ENCODE assay signal across 15 cellular contexts in genomic region chr1:208437416-208437815, GRCh38.
DNase-seq lines count a peak whose midpoint lies in the region; ATAC-seq and TF ChIP-seq lines count a peak whose summit lies in the region.
"Had no signal": no experiment of that assay in that cellular context is flagged by ENCODE, and none has a peak within 500 bp of the region (broad histone marks: within the 10 kb centered on the region; RNA-seq: fewer than 3 reads in every experiment).

No MANE protein-coding gene starts in this region.

- peaks cover 6% of the 10 kb centered on the region for H3K27me3 Mint-ChIP-seq in activated T-helper 17 cell treated with anti-CD3 and anti-CD28 coated beads, Interleukin-2, amount 50 U/mL, for 72 hours
- H3K27me3 Mint-ChIP-seq: activated CD8-positive, alpha-beta memory T cell treated with anti-CD3 and anti-CD28 coated beads, Interleukin-2, amount 10 ng/mL, durations not matched to agents 7 days and 5 days had no signal

- H3K36me3 Mint-ChIP-seq in activated T-helper 17 cell treated with anti-CD3 and anti-CD28 coated beads, Interleukin-2, amount 50 U/mL, for 72 hours (ENCODE audit: low read depth): no peaks in the 10 kb centered on the region
- H3K36me3 Mint-ChIP-seq: activated CD8-positive, alpha-beta memory T cell treated with anti-CD3 and anti-CD28 coated beads, Interleukin-2, amount 10 ng/mL, durations not matched to agents 7 days and 5 days; CD14-positive monocyte had no signal

- no peaks in the 10 kb centered on the region for H3K36me3 ChIP-seq in Peyer's patch
- H3K36me3 ChIP-seq: left ventricle myocardium inferior had no signal

- no peak overlapping the region for H3K27ac Mint-ChIP-seq in activated T-helper 17 cell treated with anti-CD3 and anti-CD28 coated beads, Interleukin-2, amount 50 U/mL, for 72 hours
- H3K27ac Mint-ChIP-seq: activated CD8-positive, alpha-beta memory T cell treated with anti-CD3 and anti-CD28 coated beads, Interleukin-2, amount 10 ng/mL, durations not matched to agents 7 days and 5 days; CD14-positive monocyte; naive thymus-derived CD8-positive, alpha-beta T cell had no signal

- peaks cover under 1% of the 10 kb centered on the region for H3K9me3 Mint-ChIP-seq in activated T-helper 17 cell treated with anti-CD3 and anti-CD28 coated beads, Interleukin-2, amount 50 U/mL, for 72 hours

- peak; percentile 56 for DNase-seq in AG08395 (ENCODE audit: low spot score)
- peak; percentile 20 for DNase-seq in GM04504 (ENCODE audit: low read depth)
- peak; percentile 8 to 58 for DNase-seq in foreskin fibroblast
- no peak for DNase-seq in GM10248 (ENCODE audit: extremely low spot score)
- DNase-seq in KBM-7: no peak
- no peak for DNase-seq in Peyer's patch
- DNase-seq: activated CD8-positive, alpha-beta memory T cell treated with anti-CD3 and anti-CD28 coated beads, Interleukin-2, amount 10 ng/mL, durations not matched to agents 7 days and 5 days; left ventricle myocardium inferior; naive thymus-derived CD8-positive, alpha-beta T cell; NCI-H510A treated with DMSO at 0.1 percent for 48 hours; SHP77 treated with DMSO at 0.1 percent for 48 hours had no signal

- no peaks in the 10 kb centered on the region for H3K4me1 Mint-ChIP-seq in activated T-helper 17 cell treated with anti-CD3 and anti-CD28 coated beads, Interleukin-2, amount 50 U/mL, for 72 hours
- H3K4me1 Mint-ChIP-seq: activated CD8-positive, alpha-beta memory T cell treated with anti-CD3 and anti-CD28 coated beads, Interleukin-2, amount 10 ng/mL, durations not matched to agents 7 days and 5 days; CD14-positive monocyte; naive thymus-derived CD8-positive, alpha-beta T cell had no signal

- H3K27ac ChIP-seq in Peyer's patch: no peak overlapping the region
- H3K27ac ChIP-seq: left ventricle myocardium inferior had no signal

- H3K27me3 ChIP-seq in Peyer's patch: no peaks in the 10 kb centered on the region

- H3K4me3 ChIP-seq in foreskin fibroblast (ENCODE audit: low read depth in 1 of 2, low read length in 2 of 2) (no peak overlapping the region), Peyer's patch (no peak overlapping the region)
- H3K4me3 ChIP-seq: left ventricle myocardium inferior had no signal

- in situ Hi-C loops in KBM-7 (cut with MboI; ENCODE audit: low pct_unique_long_range_greater_than_20kb, low sequenced_read_pairs): no loop called here

- ATAC-seq in activated T-helper 17 cell treated with anti-CD3 and anti-CD28 coated beads, Interleukin-2, amount 50 U/mL, for 72 hours (replicated peaks): peak; percentile 51
- ATAC-seq in GM18519 (IDR thresholded peaks at IDR 0.05; ENCODE audit: low FRiP score, unreplicated experiment): no peak
- ATAC-seq: activated CD8-positive, alpha-beta memory T cell treated with anti-CD3 and anti-CD28 coated beads, Interleukin-2, amount 10 ng/mL, durations not matched to agents 7 days and 5 days; HCT116; naive thymus-derived CD8-positive, alpha-beta T cell had no signal

- no peaks in the 10 kb centered on the region for H3K9me3 ChIP-seq in Peyer's patch

- no peak for TF ChIP-seq CTCF in foreskin fibroblast (IDR thresholded peaks at IDR 0.05; ENCODE audit: low read depth, low read length)
- no peak for TF ChIP-seq CTCF in GM10248 (IDR thresholded peaks at IDR 0.05; ENCODE audit: control extremely low read depth, extremely low read depth, low read depth, missing control alignments)
- TF ChIP-seq CTCF in Peyer's patch (IDR thresholded peaks at IDR 0.05): no peak

- no peak overlapping the region for H3K4me3 Mint-ChIP-seq in activated T-helper 17 cell treated with anti-CD3 and anti-CD28 coated beads, Interleukin-2, amount 50 U/mL, for 72 hours
- H3K4me3 Mint-ChIP-seq: activated CD8-positive, alpha-beta memory T cell treated with anti-CD3 and anti-CD28 coated beads, Interleukin-2, amount 10 ng/mL, durations not matched to agents 7 days and 5 days; CD14-positive monocyte; naive thymus-derived CD8-positive, alpha-beta T cell had no signal

- no peaks in the 10 kb centered on the region for H3K4me1 ChIP-seq in Peyer's patch
- H3K4me1 ChIP-seq: left ventricle myocardium inferior had no signal

- POLR2A ChIA-PET in GM10248 (lab: Yijun Ruan, JAX): no interaction called here

- no peak for TF ChIP-seq POLR2A in Peyer's patch (IDR thresholded peaks at IDR 0.05)

- CTCF ChIA-PET in GM10248 (lab: Yijun Ruan, JAX): no interaction called here

Comparison
In these comparisons a context has a peak if more than half of its experiments do, and no peak if none do; other contexts are left out.
1. DNase-seq: peak in AG08395 (single experiment), GM04504 (single experiment) and foreskin fibroblast (2 of 2); none in GM10248 (single experiment), KBM-7 (single experiment) and Peyer's patch (0 of 3).